1 cellular context compared by ENCODE assay signal in genomic region chr20:37344506-37345338, GRCh38.
TF ChIP-seq lines count a peak whose summit lies in the region.

No MANE protein-coding gene starts in this region.

TF ChIP-seq in HepG2, 621 proteins besides CTCF, POLR2A, EP300 and RAD21 (continued from another document and continues in another):
- no peak for TF ChIP-seq CSRNP2 (CRISPR knock-in tag; conservative IDR thresholded peaks at IDR 0.05; ENCODE audit: low read depth)
- TF ChIP-seq ZBTB7B (CRISPR knock-in tag; IDR thresholded peaks at IDR 0.05): peak; percentile 54
- TF ChIP-seq MLXIP (CRISPR knock-in tag; IDR thresholded peaks at IDR 0.05; ENCODE audit: borderline replicate concordance): no peak
- TF ChIP-seq TBX3 (IDR thresholded peaks at IDR 0.05; ENCODE audit: borderline replicate concordance): no peak
- TF ChIP-seq PHF8 (CRISPR knock-in tag; IDR thresholded peaks at IDR 0.05): peak; percentile 75
- no peak for TF ChIP-seq SIX1 (CRISPR knock-in tag; IDR thresholded peaks at IDR 0.05; ENCODE audit: borderline replicate concordance)
- no peak for TF ChIP-seq ATAD3A (CRISPR knock-in tag; IDR thresholded peaks at IDR 0.05)
- TF ChIP-seq ZNF580 (CRISPR knock-in tag; IDR thresholded peaks at IDR 0.05; ENCODE audit: borderline replicate concordance, low read depth): peak; percentile 91
- TF ChIP-seq ZNF276 (CRISPR knock-in tag; IDR thresholded peaks at IDR 0.05; ENCODE audit: low read depth): no peak
- TF ChIP-seq ZNF296 (CRISPR knock-in tag; conservative IDR thresholded peaks at IDR 0.05): no peak; the same call in 1 of the 2 replicates
- peak; percentile 92; the same call in 1 of the 2 replicates for TF ChIP-seq SNAPC4 (CRISPR knock-in tag; IDR thresholded peaks at IDR 0.05)
- no peak; the same call in 1 of the 2 replicates for TF ChIP-seq PBX2 (CRISPR knock-in tag; IDR thresholded peaks at IDR 0.05)
- no peak for TF ChIP-seq HNRNPK (IDR thresholded peaks at IDR 0.05; ENCODE audit: low read depth, low read length, poor library complexity, severe bottlenecking)
- TF ChIP-seq PAF1 (CRISPR knock-in tag; IDR thresholded peaks at IDR 0.05): no peak
- TF ChIP-seq STAT5B (CRISPR knock-in tag; IDR thresholded peaks at IDR 0.05): peak; percentile 28; the same call in 1 of the 2 replicates
- peak; percentile 66; the same call in 1 of the 2 replicates for TF ChIP-seq BCL3 (CRISPR knock-in tag; IDR thresholded peaks at IDR 0.05)
- TF ChIP-seq AKNA (CRISPR knock-in tag; IDR thresholded peaks at IDR 0.05; ENCODE audit: borderline replicate concordance): no peak
- TF ChIP-seq ARID5B (CRISPR knock-in tag; IDR thresholded peaks at IDR 0.05): peak; percentile 88
- no peak for TF ChIP-seq SRF (IDR thresholded peaks at IDR 0.05; ENCODE audit: low read depth, low read length)
- TF ChIP-seq ZNF263 (CRISPR knock-in tag; IDR thresholded peaks at IDR 0.05): peak; percentile 75
- no peak for TF ChIP-seq SRSF9 (IDR thresholded peaks at IDR 0.05; ENCODE audit: borderline replicate concordance, insufficient read depth, low read depth, low read length, poor library complexity, severe bottlenecking)
- no peak for TF ChIP-seq SIN3B (IDR thresholded peaks at IDR 0.05; ENCODE audit: low read length)
- TF ChIP-seq ZNF703 (CRISPR knock-in tag; IDR thresholded peaks at IDR 0.05; ENCODE audit: borderline replicate concordance): no peak
- TF ChIP-seq HHEX (CRISPR knock-in tag; IDR thresholded peaks at IDR 0.05): no peak
- peak; percentile 99 for TF ChIP-seq ZNF629 (CRISPR knock-in tag; conservative IDR thresholded peaks at IDR 0.05)
- no peak for TF ChIP-seq KDM5A (IDR thresholded peaks at IDR 0.05; ENCODE audit: borderline replicate concordance, low read length)
- peak; percentile 91 for TF ChIP-seq ERF (CRISPR knock-in tag; IDR thresholded peaks at IDR 0.05)
- TF ChIP-seq CC2D1A (CRISPR knock-in tag; IDR thresholded peaks at IDR 0.05): peak; percentile 67; the same call in 1 of the 2 replicates
- no peak for TF ChIP-seq MBNL3 (CRISPR knock-in tag; conservative IDR thresholded peaks at IDR 0.05)
- peak; percentile 94 for TF ChIP-seq TFAP4 (IDR thresholded peaks at IDR 0.05; ENCODE audit: borderline replicate concordance, low read depth)
